8 cellular contexts compared by ENCODE assay signal in genomic region chr14:100108042-100108825, GRCh38. TPM values are rescaled to one million over a fixed set of nuclear protein-coding genes. Genes with fewer than 3 reads are reported as not detected.
A peak's percentile ranks its signal among the peaks of the same experiment; 100 is the strongest.
DNase-seq lines count a peak whose midpoint lies in the region; ATAC-seq and TF ChIP-seq lines count a peak whose summit lies in the region.

No MANE protein-coding gene starts in this region.

- no peaks in the 10 kb centered on the region for H3K27me3 Mint-ChIP-seq in activated CD4-positive, alpha-beta memory T cell treated with anti-CD3 and anti-CD28 coated beads, Interleukin-2, amount 10 ng/mL, durations not matched to agents 7 days and 5 days

- H3K9me3 Mint-ChIP-seq in activated CD4-positive, alpha-beta memory T cell treated with anti-CD3 and anti-CD28 coated beads, Interleukin-2, amount 10 ng/mL, durations not matched to agents 7 days and 5 days, result no peaks in the 10 kb centered on the region

- TF ChIP-seq CTCF in dorsolateral prefrontal cortex (IDR thresholded peaks at IDR 0.05 in 54 of 56, conservative IDR thresholded peaks at IDR 0.05 in 2 of 56; ENCODE audit: low read depth in 1 of 56, partially characterized antibody in 56 of 56), result peak; percentile 70 to 94 (median 88)

- CTCF ChIA-PET in activated CD4-positive, alpha-beta memory T cell treated with anti-CD3 and anti-CD28 coated beads, Interleukin-2, amount 10 ng/mL, durations not matched to agents 7 days and 5 days (lab: Charles Lee), result interaction anchor here (0.8 to 28.0 kb wide), 16 partner anchors 8 to 137 kb away, joined by 3 to 563 read pairs (median 5); partner anchors contain the start of gene EVL

- ATAC-seq in GM18868 (IDR thresholded peaks at IDR 0.05; ENCODE audit: unreplicated experiment) (peak; percentile 65), HG03432 (IDR thresholded peaks at IDR 0.05; ENCODE audit: unreplicated experiment) (peak; percentile 89)

- intact Hi-C loops in dorsolateral prefrontal cortex (cut with DNase I), result loop anchor here (5.0 kb wide), 2 partner anchors 84 to 126 kb away; no protein-coding TSS in a partner anchor

- DNase-seq in AG08395 (ENCODE audit: low spot score), result peak; percentile 86
- DNase-seq in NCI-H69 (lab: John Stamatoyannopoulos, UW), result peak; percentile 83
- peak; percentile 86 for DNase-seq in activated CD4-positive, alpha-beta memory T cell treated with anti-CD3 and anti-CD28 coated beads, Interleukin-2, amount 10 ng/mL, durations not matched to agents 7 days and 5 days
- peak; percentile 77 to 87 (median 81) for DNase-seq in dorsolateral prefrontal cortex
- DNase-seq in medulla oblongata (ENCODE audit: extremely low spot score), result peak; percentile 82
- DNase-seq in stimulated activated CD8-positive, alpha-beta memory T cell treated with anti-CD3 and anti-CD28 coated beads, Interleukin-2, amount 100 ng/mL, for 1 hour (ENCODE audit: low read depth in 2 of 2), result peak; percentile 77 to 81

- H3K4me3 ChIP-seq in dorsolateral prefrontal cortex, result peak overlapping the region in 1 of 59 donors; percentile 23

- POLR2A ChIA-PET in activated CD4-positive, alpha-beta memory T cell treated with anti-CD3 and anti-CD28 coated beads, Interleukin-2, amount 10 ng/mL, durations not matched to agents 7 days and 5 days (lab: Charles Lee), result interaction anchor here (0.9 to 58.4 kb wide), 9 partner anchors 9 to 137 kb away, joined by 3 to 1586 read pairs (median 5); partner anchors contain the start of gene EVL

- peak overlapping the region; percentile 0 to 89 (median 75) for H3K27ac ChIP-seq in dorsolateral prefrontal cortex

- H3K4me1 Mint-ChIP-seq in activated CD4-positive, alpha-beta memory T cell treated with anti-CD3 and anti-CD28 coated beads, Interleukin-2, amount 10 ng/mL, durations not matched to agents 7 days and 5 days, result peaks cover 70% of the 10 kb centered on the region

- H3K4me3 Mint-ChIP-seq in activated CD4-positive, alpha-beta memory T cell treated with anti-CD3 and anti-CD28 coated beads, Interleukin-2, amount 10 ng/mL, durations not matched to agents 7 days and 5 days, result no peak overlapping the region

- H3K27ac Mint-ChIP-seq in activated CD4-positive, alpha-beta memory T cell treated with anti-CD3 and anti-CD28 coated beads, Interleukin-2, amount 10 ng/mL, durations not matched to agents 7 days and 5 days, result peak overlapping the region; percentile 76

- H3K36me3 Mint-ChIP-seq in activated CD4-positive, alpha-beta memory T cell treated with anti-CD3 and anti-CD28 coated beads, Interleukin-2, amount 10 ng/mL, durations not matched to agents 7 days and 5 days (ENCODE audit: low read depth), result peaks cover 87% of the 10 kb centered on the region

- H3K27me3 ChIP-seq in dorsolateral prefrontal cortex, result no peaks in the 10 kb centered on the region

RNA-seq across cellular contexts. Expression of gene EVL, which starts 43.0 kb away (rescaled TPM):
- 100 to 1,000 TPM; 771 to 787 TPM for total RNA-seq in activated CD4-positive, alpha-beta memory T cell treated with anti-CD3 and anti-CD28 coated beads, Interleukin-2, amount 10 ng/mL, durations not matched to agents 7 days and 5 days
- total RNA-seq in dorsolateral prefrontal cortex, result 100 to 1,000 TPM; 166 to 443 (median 325) TPM

RNA-seq across cellular contexts. Expression of gene DEGS2, which starts 51.2 kb away (rescaled TPM):
- total RNA-seq in activated CD4-positive, alpha-beta memory T cell treated with anti-CD3 and anti-CD28 coated beads, Interleukin-2, amount 10 ng/mL, durations not matched to agents 7 days and 5 days, result under 1 TPM; 0.20 to 0.25 TPM
- total RNA-seq in dorsolateral prefrontal cortex, result 10 to 100 TPM in 32 of 120 experiments, 1 to 10 TPM in 88; 2.3 to 20.6 (median 7.7) TPM
